In the genomic region with DNA sequence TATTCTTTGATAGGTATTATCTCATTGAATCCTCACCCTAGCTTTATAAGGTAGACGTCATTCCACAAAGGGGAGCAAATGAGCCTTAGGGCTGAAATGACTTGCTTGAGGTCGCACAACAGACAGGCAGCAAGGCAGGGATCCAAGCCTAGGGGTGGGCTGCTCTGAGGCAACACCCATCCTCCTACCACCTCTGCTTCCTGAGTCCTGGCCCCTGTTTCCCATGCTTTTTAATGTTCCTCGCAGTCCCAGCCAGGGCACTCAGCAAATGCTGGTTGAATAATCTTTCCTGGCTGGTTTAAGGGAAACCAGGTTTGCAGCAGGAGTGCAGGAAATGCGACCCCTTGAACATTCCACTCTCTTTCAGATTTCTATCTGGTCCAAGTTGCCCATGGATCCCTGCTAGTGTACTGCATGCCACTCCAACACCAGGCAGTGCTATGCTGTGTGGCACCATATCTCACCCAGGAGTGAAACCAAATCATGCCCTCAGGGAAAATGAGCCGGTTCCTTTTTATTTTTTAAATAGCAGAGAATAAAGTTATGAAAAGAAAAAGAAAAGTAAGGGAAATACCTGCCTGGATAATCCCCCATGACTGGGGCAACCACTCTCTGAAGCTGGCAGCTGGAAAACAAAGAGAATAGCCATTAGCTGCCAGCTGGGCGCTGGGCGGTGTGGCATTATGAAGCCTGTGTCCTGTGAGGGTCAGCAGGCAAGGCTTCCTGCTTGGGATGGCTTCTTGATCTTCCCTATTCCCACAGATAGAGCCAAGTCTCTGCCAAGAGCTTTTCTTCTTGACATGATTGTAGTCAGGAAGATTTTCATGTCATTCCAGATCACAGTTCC, we compare ENCODE assay signal across 20 cellular contexts. TPM values are rescaled to one million over a fixed set of nuclear protein-coding genes. Genes with fewer than 3 reads are reported as not detected.
DNase-seq lines count a peak whose midpoint lies in the region; ATAC-seq and TF ChIP-seq lines count a peak whose summit lies in the region.
"Had no signal": no experiment of that assay in that cellular context is flagged by ENCODE, and none has a peak within 500 bp of the region (broad histone marks: within the 10 kb centered on the region; RNA-seq: fewer than 3 reads in every experiment).

No MANE protein-coding gene starts in this region.

- H3K4me3 ChIP-seq in heart right ventricle (no peak overlapping the region), ascending aorta (no peak overlapping the region), lower lobe of right lung (no peak overlapping the region), WERI-Rb-1 (ENCODE audit: low read depth, low read length) (no peak overlapping the region)
- H3K4me3 ChIP-seq: GM12878, GM23338, lung, MG63 had no signal

- no peaks in the 10 kb centered on the region for H3K9me3 ChIP-seq in heart right ventricle
- H3K9me3 ChIP-seq in ascending aorta, result no peaks in the 10 kb centered on the region
- H3K9me3 ChIP-seq in lower lobe of right lung, result no peaks in the 10 kb centered on the region
- no peaks in the 10 kb centered on the region for H3K9me3 ChIP-seq in WERI-Rb-1 (ENCODE audit: severe bottlenecking)
- H3K9me3 ChIP-seq: MG63, neutrophil had no signal

- ATAC-seq in heart right ventricle (peak in 5 of 8 donors; percentile 33 to 67 (median 46)), Right ventricle myocardium inferior (no peak), lower lobe of right lung (no peak)
- ATAC-seq: GM12878, GM23338, T-cell had no signal

- no peaks in the 10 kb centered on the region for H3K36me3 ChIP-seq in heart right ventricle
- H3K36me3 ChIP-seq in ascending aorta, result peaks cover 6 to 24% of the 10 kb centered on the region in 2 donors
- no peaks in the 10 kb centered on the region for H3K36me3 ChIP-seq in lower lobe of right lung
- H3K36me3 ChIP-seq in WERI-Rb-1, result no peaks in the 10 kb centered on the region
- H3K36me3 ChIP-seq: neutrophil had no signal

- WGBS in heart right ventricle, 2 donors, result 67 to 69% methylated on average over 7 of the region's 7 CpGs

- H3K27me3 ChIP-seq in heart right ventricle, result no peaks in the 10 kb centered on the region
- no peaks in the 10 kb centered on the region for H3K27me3 ChIP-seq in ascending aorta
- H3K27me3 ChIP-seq in lower lobe of right lung (ENCODE audit: low read depth), result no peaks in the 10 kb centered on the region
- H3K27me3 ChIP-seq in WERI-Rb-1 (ENCODE audit: insufficient read depth, low read depth, severe bottlenecking), result no peaks in the 10 kb centered on the region
- H3K27me3 ChIP-seq: MG63, neutrophil had no signal

- no peak for TF ChIP-seq CTCF in heart right ventricle (IDR thresholded peaks at IDR 0.05)
- TF ChIP-seq CTCF in ascending aorta (IDR thresholded peaks at IDR 0.05), result no peak
- TF ChIP-seq CTCF in lower lobe of right lung (IDR thresholded peaks at IDR 0.05), result no peak
- TF ChIP-seq CTCF in WERI-Rb-1 (IDR thresholded peaks at IDR 0.05; ENCODE audit: low read depth, low read length), result no peak

- peaks cover 5 to 88% (median 52%) of the 10 kb centered on the region in 9 donors for H3K4me1 ChIP-seq in heart right ventricle
- H3K4me1 ChIP-seq in ascending aorta, result peaks cover 22 to 63% of the 10 kb centered on the region in 2 donors
- H3K4me1 ChIP-seq in lower lobe of right lung, result peaks cover 59% of the 10 kb centered on the region

- DNase-seq in heart right ventricle (no peak), Right ventricle myocardium inferior (ENCODE audit: missing footprints) (no peak), ascending aorta (ENCODE audit: low spot score in 2 of 2) (no peak), lower lobe of right lung (no peak), WERI-Rb-1 (no peak), COR-L47 (lab: John Stamatoyannopoulos, UW) (no peak)
- DNase-seq in central memory CD4-positive, alpha-beta T cell, result no peak
- DNase-seq: activated CD4-positive, alpha-beta T cell treated with anti-CD3 and anti-CD28 coated beads, Interleukin-2, amount 50 U/mL, for 4 hours; activated naive CD4-positive, alpha-beta T cell treated with Interleukin-2 at 50 U/mL for 16 hours; amniotic stem cell; CD4-positive, alpha-beta T cell; DMS153; MG63; NCI-H1436; NCI-H524 treated with DMSO at 0.1 percent for 48 hours; T-cell had no signal

- intact Hi-C loops in heart right ventricle (cut with DNase I), result no loop called here
- intact Hi-C loops in Right ventricle myocardium inferior (cut with DNase I), result no loop called here
- intact Hi-C loops in ascending aorta (cut with DNase I), result no loop called here
- intact Hi-C loops in lower lobe of right lung (cut with DNase I), result no loop called here

- H3K27ac ChIP-seq in heart right ventricle (peak overlapping the region in 1 of 10 donors; percentile 51), ascending aorta (peak overlapping the region; percentile 72 to 89), lower lobe of right lung (peak overlapping the region; percentile 15), WERI-Rb-1 (no peak overlapping the region)
- H3K27ac ChIP-seq: neutrophil had no signal

RNA-seq across cellular contexts. Expression of a gene that starts 21.8 kb away (rescaled TPM):
- total RNA-seq in heart right ventricle (10 to 100 TPM; 38.1 to 95.7 (median 72.7) TPM), Right ventricle myocardium inferior (42.0 TPM), ascending aorta (237 TPM), lower lobe of right lung (127 TPM)
- polyA plus RNA-seq in heart right ventricle, result 10 to 100 TPM; 32.5 to 57.9 TPM

Comparison
In these comparisons a context has a peak if more than half of its experiments do, and no peak if none do; other contexts are left out.
1. ATAC-seq: peak in heart right ventricle (5 of 8); none in Right ventricle myocardium inferior (single experiment) and lower lobe of right lung (0 of 2).